In the genomic region with DNA sequence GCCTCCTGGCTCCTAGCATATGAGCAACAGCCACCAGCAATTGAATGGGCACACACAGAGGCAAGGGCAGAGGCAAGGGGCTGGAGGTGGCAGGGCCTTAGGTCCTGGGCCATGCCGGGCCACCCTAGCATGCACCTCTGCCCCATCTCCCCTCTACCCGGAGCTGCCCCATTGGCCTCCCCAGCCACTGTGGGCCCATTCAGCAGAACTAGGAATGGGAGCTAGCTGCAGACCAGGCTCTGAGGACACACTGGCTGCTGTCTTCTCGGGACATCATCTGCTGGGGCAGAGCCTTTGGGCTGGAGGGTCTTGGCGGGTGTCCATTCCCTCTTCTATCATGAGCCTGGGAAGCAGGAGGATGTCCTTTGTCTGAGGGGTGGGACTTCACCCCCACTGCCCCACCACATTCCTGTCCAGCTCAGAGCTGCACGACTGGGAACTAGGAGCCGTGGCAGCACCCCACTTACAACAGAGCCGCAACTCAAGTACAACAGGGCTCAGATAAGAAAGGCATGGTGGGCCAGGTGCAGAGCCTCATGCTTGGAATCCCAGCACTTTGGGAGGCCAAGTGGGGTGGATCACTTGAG, we compare ENCODE assay signal across 22 cellular contexts. TPM values are rescaled to one million over a fixed set of nuclear protein-coding genes. Genes with fewer than 3 reads are reported as not detected.
A peak's percentile ranks its signal among the peaks of the same experiment; 100 is the strongest.
DNase-seq lines count a peak whose midpoint lies in the region; ATAC-seq, FAIRE-seq and TF ChIP-seq lines count a peak whose summit lies in the region.
"Had no signal": no experiment of that assay in that cellular context is flagged by ENCODE, and none has a peak within 500 bp of the region (broad histone marks: within the 10 kb centered on the region; RNA-seq: fewer than 3 reads in every experiment).

No MANE protein-coding gene starts in this region.

- H3K4me3 ChIP-seq in H1 (ENCODE audit: extremely low read depth in 1 of 4, insufficient read depth in 2 of 4, low read depth in 3 of 4, low read length in 4 of 4) (no peak overlapping the region), muscle layer of duodenum (ENCODE audit: low read depth in 1 of 2, low read length in 2 of 2) (peak overlapping the region in 1 of 2 donors; percentile 33), aorta (ENCODE audit: low read length in 2 of 2) (no peak overlapping the region)
- H3K4me3 ChIP-seq: uterus had no signal

- CTCF ChIA-PET in H1 (lab: Charles Lee; ENCODE audit: partially characterized antibody), result interaction anchor here (1.0 kb wide), 1 partner anchor 8 kb away, joined by 3 read pairs; no protein-coding TSS in a partner anchor

- H4K8ac ChIP-seq in H1 (ENCODE audit: extremely low read depth, insufficient read depth, low read length), result 0 out of 2 replicates have a peak overlapping the region, but pooled peaks have one; percentile 20

- no peaks in the 10 kb centered on the region for H3K79me2 ChIP-seq in H1 (ENCODE audit: control insufficient read depth in 1 of 2, insufficient read depth in 2 of 2, low read length in 2 of 2)

- WGBS in H1 (ENCODE audit: extremely low coverage in 1 of 2, insufficient coverage in 1 of 2, insufficient read length in 1 of 2, insufficient replicate concordance in 2 of 2, low coverage in 1 of 2, low lambda C conversion rate in 2 of 2, missing lambda C conversion rate in 1 of 2), 2 experiments, result 94% methylated on average over 7 of the region's 7 CpGs; no CpG with 5 or more reads in 1 of the 2 experiments
- 87 to 89% methylated on average over 7 of the region's 7 CpGs for WGBS in aorta, 2 donors

- peak overlapping the region; percentile 34 for H4K91ac ChIP-seq in H1 (replicated peaks; ENCODE audit: insufficient read length, low read length)

- H3K27ac ChIP-seq in H1 (ENCODE audit: low read depth, low read length) (no peak overlapping the region), muscle layer of duodenum (ENCODE audit: low read length) (peak overlapping the region; percentile 77), aorta (ENCODE audit: low read depth in 1 of 2, low read length in 2 of 2) (no peak overlapping the region)
- H3K27ac ChIP-seq: uterus had no signal

- H2BK12ac ChIP-seq in H1 (ENCODE audit: low read depth, low read length), result no peak overlapping the region

- intact Hi-C loops in aorta (cut with DNase I), result no loop called here

- no peak overlapping the region for H3K56ac ChIP-seq in H1 (replicated peaks; ENCODE audit: insufficient read length, low read depth, low read length)

- H2BK20ac ChIP-seq in H1 (ENCODE audit: low read length), result no peak overlapping the region

- no peak for FAIRE-seq in H1 (lab: Jason Lieb, UNC)
- FAIRE-seq: A204.1 had no signal

- no peak for TF ChIP-seq EP300 in H1 (IDR thresholded peaks at IDR 0.05; ENCODE audit: borderline replicate concordance in 1 of 2, low read depth in 2 of 2, low read length in 2 of 2)

- H2BK5ac ChIP-seq in H1 (ENCODE audit: low read depth, low read length), result no peak overlapping the region

- H3K9me3 ChIP-seq in H1 (ENCODE audit: insufficient read depth in 2 of 2, low read depth in 1 of 2, low read length in 1 of 2), result no peaks in the 10 kb centered on the region
- no peaks in the 10 kb centered on the region for H3K9me3 ChIP-seq in muscle layer of duodenum (ENCODE audit: control insufficient read depth in 1 of 2, low read length in 2 of 2)
- no peaks in the 10 kb centered on the region for H3K9me3 ChIP-seq in aorta (ENCODE audit: control insufficient read depth, low read length)
- H3K9me3 ChIP-seq: BE2C, uterus had no signal

- no peak for TF ChIP-seq CTCF in H1 (IDR thresholded peaks at IDR 0.05; ENCODE audit: control extremely low read depth in 1 of 3, insufficient read depth in 1 of 3, low read depth in 1 of 3, low read length in 3 of 3)

- H3K4me2 ChIP-seq in H1 (ENCODE audit: insufficient read depth in 1 of 2, low read depth in 2 of 2, low read length in 2 of 2), result no peak overlapping the region

- H2AFZ ChIP-seq in H1 (ENCODE audit: low read length), result no peak overlapping the region; the same call in 1 of the 2 replicates

- H4K5ac ChIP-seq in H1 (ENCODE audit: insufficient read length, low read depth, low read length), result no peak overlapping the region

- H2BK15ac ChIP-seq in H1 (ENCODE audit: low read length), result no peak overlapping the region; the same call in 1 of the 2 replicates

- no peak overlapping the region; a peak in 1 of 7 replicates for H3K9ac ChIP-seq in H1 (replicated peaks in 1 of 4; ENCODE audit: extremely low read depth in 1 of 4, low read depth in 3 of 4, low read length in 3 of 4)

- H3K18ac ChIP-seq in H1 (ENCODE audit: extremely low read depth, low read length), result no peak overlapping the region

- no peak overlapping the region for H3K23ac ChIP-seq in H1 (ENCODE audit: insufficient read length)

- TF ChIP-seq RAD21 in H1 (IDR thresholded peaks at IDR 0.05 in 1 of 2, conservative IDR thresholded peaks at IDR 0.05 in 1 of 2; ENCODE audit: low read depth in 2 of 2, low read length in 2 of 2), result no peak

- no peak overlapping the region for H3K14ac ChIP-seq in H1 (ENCODE audit: insufficient read length)

- H4K20me1 ChIP-seq in H1 (replicated peaks in 1 of 2; ENCODE audit: control insufficient read depth in 1 of 2, insufficient read depth in 2 of 2, low read length in 2 of 2), result no peaks in the 10 kb centered on the region

- no peak for TF ChIP-seq POLR2A in H1 (IDR thresholded peaks at IDR 0.05; ENCODE audit: control extremely low read depth in 1 of 2, low read depth in 2 of 2, low read length in 2 of 2)

- peak overlapping the region; percentile 13 for H3K4ac ChIP-seq in H1 (replicated peaks; ENCODE audit: insufficient read length, low read depth, low read length)

- H2BK120ac ChIP-seq in H1 (replicated peaks; ENCODE audit: low read depth, low read length), result no peak overlapping the region

- no peak overlapping the region for H2AK5ac ChIP-seq in H1 (ENCODE audit: low read depth, low read length)

- H3K79me1 ChIP-seq in H1 (ENCODE audit: low read depth, low read length), result no peaks in the 10 kb centered on the region; the same call in 1 of the 2 replicates

- H3K4me1 ChIP-seq in H1 (replicated peaks in 1 of 4; ENCODE audit: control insufficient read depth in 3 of 4, insufficient read depth in 4 of 4, low read length in 3 of 4) (peaks cover 0 to 10% (median 2%) of the 10 kb centered on the region in 4 experiments; a peak in 2 of 7 replicates), muscle layer of duodenum (ENCODE audit: control insufficient read depth in 1 of 2, insufficient read depth in 2 of 2, low read length in 2 of 2) (no peaks in the 10 kb centered on the region), aorta (ENCODE audit: control insufficient read depth in 1 of 2, insufficient read depth in 2 of 2, low read length in 2 of 2) (no peaks in the 10 kb centered on the region)
- H3K4me1 ChIP-seq: BE2C, uterus had no signal

- DNase-seq in COLO668 (lab: John Stamatoyannopoulos, UW; ENCODE audit: unreplicated experiment), result peak; percentile 34
- no peak for DNase-seq in H1 (ENCODE audit: low read depth in 1 of 2, low spot score in 2 of 2)
- DNase-seq in left lobe of liver (ENCODE audit: low spot score), result no peak
- DNase-seq in aorta, result no peak
- DNase-seq in activated CD4-positive, alpha-beta T cell treated with anti-CD3 and anti-CD28 coated beads, Interleukin-2, amount 50 U/mL, for 1 hour, result no peak
- DNase-seq: activated CD4-positive, alpha-beta T cell treated with anti-CD3 and anti-CD28 coated beads for 48 hours; activated naive CD8-positive, alpha-beta T cell treated with anti-CD3 and anti-CD28 coated beads for 36 hours; BE2C; effector memory CD8-positive, alpha-beta T cell; left ventricle myocardium superior; NCI-H1092 treated with DMSO at 0.1 percent for 48 hours; NCI-H2081; stimulated activated CD8-positive, alpha-beta memory T cell treated with anti-CD3 and anti-CD28 coated beads, Interleukin-4, amount 100 ng/mL, for 48 hours; T-helper 17 cell; uterus had no signal

- no peaks in the 10 kb centered on the region for H3K23me2 ChIP-seq in H1 (ENCODE audit: low read depth, low read length)

- H3K27me3 ChIP-seq in H1 (replicated peaks in 1 of 4; ENCODE audit: control insufficient read depth in 3 of 4, extremely low read depth in 1 of 4, insufficient read depth in 3 of 4, low read length in 3 of 4) (no peaks in the 10 kb centered on the region), muscle layer of duodenum (ENCODE audit: low read depth, low read length) (no peaks in the 10 kb centered on the region), aorta (ENCODE audit: control insufficient read depth in 1 of 2, insufficient read depth in 2 of 2, low read length in 1 of 2) (no peaks in the 10 kb centered on the region)
- H3K27me3 ChIP-seq: BE2C, uterus had no signal

- no peak for ATAC-seq in left lobe of liver
- no peak for ATAC-seq in aorta (ENCODE audit: low FRiP score)
- ATAC-seq: effector memory CD8-positive, alpha-beta T cell; left ventricle myocardium superior; T-helper 17 cell had no signal

- POLR2A ChIA-PET in H1 (lab: Charles Lee; ENCODE audit: partially characterized antibody), result interaction anchor here (1.0 to 1.8 kb wide), 2 partner anchors 8 to 13 kb away, joined by 4 to 7 read pairs; no protein-coding TSS in a partner anchor

- H3K36me3 ChIP-seq in H1 (ENCODE audit: control insufficient read depth in 2 of 4, insufficient read depth in 4 of 4, low read length in 3 of 4) (no peaks in the 10 kb centered on the region), muscle layer of duodenum (ENCODE audit: control insufficient read depth in 1 of 2, insufficient read depth in 2 of 2, low read length in 2 of 2) (no peaks in the 10 kb centered on the region), aorta (ENCODE audit: control insufficient read depth in 1 of 2, insufficient read depth in 2 of 2, low read length in 1 of 2) (no peaks in the 10 kb centered on the region)
- H3K36me3 ChIP-seq: BE2C, uterus had no signal

RNA-seq across cellular contexts. Expression of gene VIL1, which starts 0.8 kb away (rescaled TPM):
- 7.0 and 8.2 TPM in 2 replicates for total RNA-seq in H1 (2021; fragmentation: NEBNext Ultra II Directional; extraction: Animal tissue kit (Norgen Biotek cat#: 25700))
- polyA plus RNA-seq in H1 (2011; rRNA removed) (6.2 and 8.1 TPM in 2 replicates), aorta (10 to 100 TPM in 1 of 2 donors, 1 to 10 TPM in 1; 1.1 to 40.3 TPM)
- 5.8 TPM for polyA plus RNA-seq in H1 (2011; cell fraction: cytosol; rRNA removed)
- 11.8 TPM for polyA plus RNA-seq in H1 (2011; cell fraction: nucleus; rRNA removed)
- 4.1 to 7.0 TPM (median 5.3 TPM) in 4 replicates for polyA plus RNA-seq in H1 (2012, experiment 1 of 2)
- polyA plus RNA-seq in H1 (2012, experiment 2 of 2), result 1.9 TPM
- 1.3 TPM for polyA plus RNA-seq in H1 (2013, experiment 1 of 2)
- 1.2 TPM for polyA plus RNA-seq in H1 (2013, experiment 2 of 2)
- 11.3 and 14.8 TPM in 2 replicates for polyA minus RNA-seq in H1 (2011; rRNA and poly(A)+ RNA removed)
- 3.5 TPM for polyA minus RNA-seq in H1 (2011; cell fraction: cytosol; rRNA and poly(A)+ RNA removed)
- polyA minus RNA-seq in H1 (2011; cell fraction: nucleus; rRNA and poly(A)+ RNA removed), result 6.6 TPM
- total RNA-seq in left lobe of liver (2.6 TPM), aorta (under 1 TPM in 1 of 2 donors, not detected in 1; 0.65 TPM)
- total RNA-seq: activated naive CD8-positive, alpha-beta T cell treated with anti-CD3 and anti-CD28 coated beads for 36 hours; activated T-helper 2 cell treated with anti-CD3 and anti-CD28 coated beads, Interferon-gamma antibody, Interleukin-2, Interleukin-4, amounts not matched to agents 10 μg/mL and 5 μg/mL and 100 μg/mL, durations not matched to agents 14 hours and 24 hours and 36 hours; chondrocyte; fibroblast of lung; glomerular endothelial cell; left ventricle myocardium superior had no signal
- polyA plus RNA-seq: fibroblast of lung had no signal

RNA-seq across cellular contexts. Expression of gene CTDSP1, which starts 20.1 kb away (rescaled TPM):
- 20.3 and 20.9 TPM in 2 replicates for total RNA-seq in H1 (2021; fragmentation: NEBNext Ultra II Directional; extraction: Animal tissue kit (Norgen Biotek cat#: 25700))
- polyA plus RNA-seq in H1 (2011; rRNA removed) (35.2 and 51.8 TPM in 2 replicates), aorta (100 to 1,000 TPM in 1 of 2 donors, 10 to 100 TPM in 1; 61.6 to 137 TPM)
- 37.5 TPM for polyA plus RNA-seq in H1 (2011; cell fraction: cytosol; rRNA removed)
- polyA plus RNA-seq in H1 (2011; cell fraction: nucleus; rRNA removed), result 41.5 TPM
- 26.6 to 32.0 TPM (median 28.6 TPM) in 4 replicates for polyA plus RNA-seq in H1 (2012, experiment 1 of 2)
- polyA plus RNA-seq in H1 (2012, experiment 2 of 2), result 32.8 TPM
- polyA plus RNA-seq in H1 (2013, experiment 1 of 2), result 10.2 TPM
- polyA plus RNA-seq in H1 (2013, experiment 2 of 2), result 10.7 TPM
- polyA minus RNA-seq in H1 (2011; rRNA and poly(A)+ RNA removed), result 29.1 and 46.5 TPM in 2 replicates
- polyA minus RNA-seq in H1 (2011; cell fraction: cytosol; rRNA and poly(A)+ RNA removed), result 23.2 TPM
- 25.6 TPM for polyA minus RNA-seq in H1 (2011; cell fraction: nucleus; rRNA and poly(A)+ RNA removed)
- total RNA-seq in left lobe of liver (105 TPM), aorta (100 to 1,000 TPM; 141 to 162 TPM)

RNA-seq across cellular contexts. Expression of gene SLC11A1, which starts 37.6 kb away (rescaled TPM):
- 0.21 and 0.43 TPM in 2 replicates for total RNA-seq in H1 (2021; fragmentation: NEBNext Ultra II Directional; extraction: Animal tissue kit (Norgen Biotek cat#: 25700))
- polyA plus RNA-seq in H1 (2011; rRNA removed), result 0.13 and 0.20 TPM in 2 replicates
- 0.05 TPM for polyA plus RNA-seq in H1 (2011; cell fraction: cytosol; rRNA removed)
- polyA plus RNA-seq in H1 (2011; cell fraction: nucleus; rRNA removed), result 0.36 TPM
- 0.07 to 0.27 TPM (median 0.08 TPM) in 3 of 4 replicates, not detected in the other for polyA plus RNA-seq in H1 (2012, experiment 1 of 2)
- 0.07 TPM for polyA plus RNA-seq in H1 (2012, experiment 2 of 2)
- polyA plus RNA-seq in H1 (2013, experiment 1 of 2), result 0.12 TPM
- 0.09 TPM for polyA plus RNA-seq in H1 (2013, experiment 2 of 2)
- 0.05 TPM in 1 of 2 replicates, not detected in the other for polyA minus RNA-seq in H1 (2011; rRNA and poly(A)+ RNA removed)
- not detected for polyA minus RNA-seq in H1 (2011; cell fraction: cytosol; rRNA and poly(A)+ RNA removed)
- 1.3 TPM for polyA minus RNA-seq in H1 (2011; cell fraction: nucleus; rRNA and poly(A)+ RNA removed)
- 3.3 TPM for total RNA-seq in left lobe of liver
- total RNA-seq in aorta, result 10 to 100 TPM; 40.1 to 56.1 TPM
- polyA plus RNA-seq in aorta, result 1 to 10 TPM; 1.9 to 4.1 TPM
- total RNA-seq: glomerular endothelial cell, SK-MEL-5 had no signal
